Comparison of ENCODE assay signal across 13 cellular contexts in the genomic region with DNA sequence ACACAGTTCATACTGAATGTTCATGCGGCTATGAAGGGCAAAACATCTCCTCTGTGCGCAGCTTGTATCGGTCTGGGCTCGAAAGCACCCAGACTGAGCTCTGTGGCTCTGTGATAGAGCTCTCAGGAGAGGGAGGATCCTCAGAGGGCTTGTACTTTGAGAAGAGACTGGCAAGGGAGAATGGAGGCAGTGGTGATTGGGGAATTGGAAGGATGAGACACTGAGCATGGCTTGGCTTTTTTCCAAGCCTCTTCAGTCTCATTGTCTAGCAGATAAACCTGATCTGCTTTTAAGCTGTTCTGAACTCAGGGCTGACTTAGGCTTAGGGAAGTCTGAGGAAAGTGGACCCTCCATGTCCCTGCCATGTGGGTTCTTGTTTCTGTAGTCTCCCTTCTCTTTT. TPM values are rescaled to one million over a fixed set of nuclear protein-coding genes. Genes with fewer than 3 reads are reported as not detected.
A peak's percentile ranks its signal among the peaks of the same experiment; 100 is the strongest.
DNase-seq lines count a peak whose midpoint lies in the region; ATAC-seq lines count a peak whose summit lies in the region.
"Had no signal": no experiment of that assay in that cellular context is flagged by ENCODE, and none has a peak within 500 bp of the region (broad histone marks: within the 10 kb centered on the region; RNA-seq: fewer than 3 reads in every experiment).

No MANE protein-coding gene starts in this region.

- no peaks in the 10 kb centered on the region for H3K36me3 ChIP-seq in ectodermal cell (ENCODE audit: control insufficient read depth, insufficient read depth, low read length)
- peaks cover 4 to 8% of the 10 kb centered on the region in 2 experiments for H3K36me3 ChIP-seq in trophoblast cell (ENCODE audit: control insufficient read depth in 1 of 2, insufficient read depth in 2 of 2, low read length in 2 of 2)
- H3K36me3 ChIP-seq: SJCRH30 had no signal

- H3K27ac ChIP-seq in ectodermal cell (ENCODE audit: insufficient read depth, low read depth, low read length, poor library complexity, severe bottlenecking) (peak overlapping the region; percentile 31), trophoblast cell (ENCODE audit: low read depth, low read length) (no peak overlapping the region)
- H3K27ac ChIP-seq: SJCRH30 had no signal

- no peak overlapping the region for H2BK120ac ChIP-seq in trophoblast cell (ENCODE audit: insufficient read depth, low read length, poor library complexity)

- H3K27me3 ChIP-seq in ectodermal cell (ENCODE audit: control insufficient read depth, insufficient read depth, low read length, poor library complexity, severe bottlenecking): no peaks in the 10 kb centered on the region
- no peaks in the 10 kb centered on the region for H3K27me3 ChIP-seq in trophoblast cell (ENCODE audit: insufficient read depth, low read length)
- H3K27me3 ChIP-seq: SJCRH30 had no signal

- no peak overlapping the region for H3K4ac ChIP-seq in trophoblast cell (ENCODE audit: low read depth, low read length)

- no peak overlapping the region for H4K12ac ChIP-seq in trophoblast cell (ENCODE audit: low read depth, low read length)

- H2BK12ac ChIP-seq in trophoblast cell (ENCODE audit: low read length): no peak overlapping the region

- H2AK5ac ChIP-seq in trophoblast cell (ENCODE audit: low read length): no peak overlapping the region

- peak; percentile 20 for DNase-seq in NCI-H2171 treated with DMSO at 0.1 percent for 48 hours (lab: John Stamatoyannopoulos, UW)
- no peak for DNase-seq in NCI-H2171 (lab: John Stamatoyannopoulos, UW)
- DNase-seq in NCI-H82 (lab: John Stamatoyannopoulos, UW): peak; percentile 94
- no peak for DNase-seq in sciatic nerve (ENCODE audit: low spot score)
- no peak for DNase-seq in trophoblast cell
- DNase-seq: activated CD4-positive, alpha-beta T cell treated with anti-CD3 and anti-CD28 coated beads, Interleukin-2, amount 10 ng/mL, durations not matched to agents 24 days and 14 days; activated naive CD4-positive, alpha-beta T cell; effector memory CD8-positive, alpha-beta T cell had no signal

- H3K79me1 ChIP-seq in trophoblast cell (ENCODE audit: low read length): no peaks in the 10 kb centered on the region

- H3K9me3 ChIP-seq in ectodermal cell (ENCODE audit: control insufficient read depth, low read length) (no peaks in the 10 kb centered on the region), trophoblast cell (ENCODE audit: insufficient read depth, low read depth, low read length) (peaks cover 1% of the 10 kb centered on the region)
- H3K9me3 ChIP-seq: SJCRH30 had no signal

- H3K4me2 ChIP-seq in trophoblast cell (ENCODE audit: low read length): no peak overlapping the region

- no peak overlapping the region for H3K18ac ChIP-seq in trophoblast cell (ENCODE audit: low read length)

- H3K79me2 ChIP-seq in trophoblast cell (ENCODE audit: control insufficient read depth, insufficient read depth, low read length, poor library complexity): no peaks in the 10 kb centered on the region

- H3K4me3 ChIP-seq in ectodermal cell (ENCODE audit: insufficient read depth, low read depth, low read length) (no peak overlapping the region), trophoblast cell (ENCODE audit: low read depth, low read length) (no peak overlapping the region)
- H3K4me3 ChIP-seq: SJCRH30 had no signal

- intact Hi-C loops in sciatic nerve (cut with DNase I): no loop called here

- H3K9ac ChIP-seq in trophoblast cell (ENCODE audit: low read length): no peak overlapping the region

- no peak overlapping the region for H4K8ac ChIP-seq in trophoblast cell (ENCODE audit: low read depth, low read length)

- H2BK5ac ChIP-seq in trophoblast cell (ENCODE audit: low read depth, low read length, poor library complexity): no peak overlapping the region

- 93% methylated on average over 4 of the region's 4 CpGs for WGBS in ectodermal cell, 2 experiments
- WGBS in trophoblast cell (ENCODE audit: extremely low coverage, insufficient coverage, insufficient read length): no CpG with 5 or more reads among the region's 4 CpGs

- no peak overlapping the region for H3K23ac ChIP-seq in trophoblast cell (ENCODE audit: low read length)

- H3K4me1 ChIP-seq in ectodermal cell (ENCODE audit: control insufficient read depth, insufficient read depth, low read length) (peaks cover 4% of the 10 kb centered on the region), trophoblast cell (ENCODE audit: control insufficient read depth in 1 of 2, insufficient read depth in 2 of 2, low read length in 2 of 2) (peaks cover 2 to 3% of the 10 kb centered on the region in 2 experiments)
- H3K4me1 ChIP-seq: SJCRH30 had no signal

- H4K91ac ChIP-seq in trophoblast cell (ENCODE audit: low read depth, low read length): no peak overlapping the region

- H2AFZ ChIP-seq in trophoblast cell (ENCODE audit: insufficient read depth, low read length, poor library complexity): no peak overlapping the region

- no peak overlapping the region for H3K14ac ChIP-seq in trophoblast cell (ENCODE audit: low read length)

- peak; percentile 22 for ATAC-seq in sciatic nerve
- ATAC-seq in HG03354 (IDR thresholded peaks at IDR 0.05; ENCODE audit: poor library complexity, severe bottlenecking, unreplicated experiment): no peak
- no peak for ATAC-seq in HG03439 (IDR thresholded peaks at IDR 0.05; ENCODE audit: unreplicated experiment)
- ATAC-seq: effector memory CD8-positive, alpha-beta T cell; natural killer cell treated with Interleukin-12 subunit alpha and Interleukin-12 subunit beta and Interleukin-15 and Interleukin-18, amount 100 ng/mL, for 72 hours had no signal

RNA-seq across cellular contexts. Expression of gene RAD54L2, which starts 43.0 kb away (rescaled TPM):
- 25.8 TPM for polyA plus RNA-seq in ectodermal cell (2013, experiment 1 of 4)
- 33.3 TPM for polyA plus RNA-seq in ectodermal cell (2013, experiment 2 of 4)
- 16.1 TPM for polyA plus RNA-seq in ectodermal cell (2013, experiment 3 of 4)
- polyA plus RNA-seq in ectodermal cell (2013, experiment 4 of 4): 18.5 TPM
- 30.3 TPM for total RNA-seq in sciatic nerve
- polyA plus RNA-seq in trophoblast cell (2013): 7.3 and 7.6 TPM in 2 replicates

Comparison
In these comparisons a context has a peak if more than half of its experiments do, and no peak if none do; other contexts are left out.
1. DNase-seq: peak in NCI-H2171 treated with DMSO at 0.1 percent for 48 hours (single experiment) and NCI-H82 (single experiment); none in NCI-H2171 (single experiment), sciatic nerve (single experiment) and trophoblast cell (0 of 2).